Comparison of ENCODE assay signal across 10 cellular contexts in the genomic region with DNA sequence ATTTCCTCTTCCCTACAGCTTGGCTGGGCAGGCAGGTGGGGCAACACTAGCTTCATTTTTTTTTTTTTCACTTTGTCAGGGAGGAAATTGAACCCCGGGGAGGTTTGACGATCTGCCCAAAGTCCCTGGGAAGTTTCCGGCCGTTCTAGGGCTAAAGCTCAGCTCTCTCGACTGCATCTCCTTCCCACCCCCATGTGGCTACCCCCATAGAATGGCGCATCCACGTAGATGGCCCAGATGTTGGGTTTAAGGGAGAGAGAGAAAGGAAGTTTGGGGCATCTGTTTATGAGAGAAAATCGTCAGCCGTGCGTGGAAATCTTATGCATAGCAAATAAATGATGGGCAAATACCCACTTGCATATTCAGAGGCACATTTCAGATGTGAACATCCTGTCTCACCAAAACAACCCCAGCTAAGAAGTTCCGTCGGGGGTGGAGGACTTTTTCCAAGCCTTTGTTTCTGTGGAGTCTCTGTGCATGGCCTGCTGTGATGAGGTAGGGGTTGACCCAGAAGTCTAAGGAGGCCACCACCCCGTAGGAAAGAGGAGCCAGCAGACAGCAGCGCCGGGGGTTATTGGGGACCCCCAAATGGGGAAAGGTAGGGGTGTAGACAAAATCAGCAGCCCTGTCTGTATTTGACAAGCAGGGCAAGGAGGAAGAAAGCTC. TPM values are rescaled to one million over a fixed set of nuclear protein-coding genes. Genes with fewer than 3 reads are reported as not detected.
A peak's percentile ranks its signal among the peaks of the same experiment; 100 is the strongest.
DNase-seq lines count a peak whose midpoint lies in the region; ATAC-seq, FAIRE-seq and TF ChIP-seq lines count a peak whose summit lies in the region.
"Had no signal": no experiment of that assay in that cellular context is flagged by ENCODE, and none has a peak within 500 bp of the region (broad histone marks: within the 10 kb centered on the region; RNA-seq: fewer than 3 reads in every experiment).

No MANE protein-coding gene starts in this region.

- H3K27me3 ChIP-seq in brain microvascular endothelial cell (replicated peaks): no peaks in the 10 kb centered on the region

- FAIRE-seq in GM12891 (lab: Jason Lieb, UNC): no peak

- peaks cover 47 to 64% (median 51%) of the 10 kb centered on the region in 3 donors for H3K4me1 Mint-ChIP-seq in IgD-negative memory B cell
- H3K4me1 Mint-ChIP-seq in activated CD4-positive, alpha-beta memory T cell treated with anti-CD3 and anti-CD28 coated beads, Interleukin-2, amount 10 ng/mL, durations not matched to agents 7 days and 5 days: peaks cover 48% of the 10 kb centered on the region

- no peak for DNase-seq in activated CD4-positive, alpha-beta memory T cell treated with anti-CD3 and anti-CD28 coated beads, Interleukin-2, amount 10 ng/mL, durations not matched to agents 7 days and 5 days
- DNase-seq in effector CD4-positive, alpha-beta T cell: peak; percentile 46
- peak in 2 of 3 experiments; percentile 41 to 43 for DNase-seq in stimulated activated CD4-positive, alpha-beta T cell treated with anti-CD3 and anti-CD28 coated beads, TNF-alpha, amount 100 ng/mL, for 4 hours (ENCODE audit: low read depth in 3 of 3)
- DNase-seq in GM12891 (ENCODE audit: insufficient read length, low spot score): no peak
- no peak for DNase-seq in brain microvascular endothelial cell
- DNase-seq: left cardiac atrium had no signal

- H3K9me3 Mint-ChIP-seq in IgD-negative memory B cell: no peaks in the 10 kb centered on the region
- H3K9me3 Mint-ChIP-seq in activated CD4-positive, alpha-beta memory T cell treated with anti-CD3 and anti-CD28 coated beads, Interleukin-2, amount 10 ng/mL, durations not matched to agents 7 days and 5 days: peaks cover 10% of the 10 kb centered on the region

- in situ Hi-C loops in brain microvascular endothelial cell (cut with HindIII; ENCODE audit: low pct_ligation_motif_present, low sequenced_read_pairs): no loop called here

- no peak overlapping the region for H3K4me3 ChIP-seq in brain microvascular endothelial cell (ENCODE audit: low read depth, low read length)

- H3K36me3 ChIP-seq in brain microvascular endothelial cell (replicated peaks): no peaks in the 10 kb centered on the region

- POLR2A ChIA-PET in activated CD4-positive, alpha-beta memory T cell treated with anti-CD3 and anti-CD28 coated beads, Interleukin-2, amount 10 ng/mL, durations not matched to agents 7 days and 5 days (lab: Charles Lee): interaction anchor here (1.0 to 3.7 kb wide), 10 partner anchors 11 to 91 kb away, joined by 3 to 26 read pairs (median 6); partner anchors contain the start of genes ATP5F1E and ZNF831

- no peaks in the 10 kb centered on the region for H3K36me3 Mint-ChIP-seq in IgD-negative memory B cell
- H3K36me3 Mint-ChIP-seq in activated CD4-positive, alpha-beta memory T cell treated with anti-CD3 and anti-CD28 coated beads, Interleukin-2, amount 10 ng/mL, durations not matched to agents 7 days and 5 days (ENCODE audit: low read depth): peaks cover 4% of the 10 kb centered on the region

- H3K27me3 Mint-ChIP-seq in IgD-negative memory B cell: peaks cover 3% of the 10 kb centered on the region
- H3K27me3 Mint-ChIP-seq in activated CD4-positive, alpha-beta memory T cell treated with anti-CD3 and anti-CD28 coated beads, Interleukin-2, amount 10 ng/mL, durations not matched to agents 7 days and 5 days: peaks cover 13% of the 10 kb centered on the region

- no peak for ATAC-seq in GM21515 (IDR thresholded peaks at IDR 0.05; ENCODE audit: unreplicated experiment)
- ATAC-seq in HG03097 (IDR thresholded peaks at IDR 0.05; ENCODE audit: low FRiP score, unreplicated experiment): no peak
- ATAC-seq: left cardiac atrium had no signal

- no peak for TF ChIP-seq CTCF in brain microvascular endothelial cell (IDR thresholded peaks at IDR 0.05; ENCODE audit: low read depth, low read length, missing control alignments)

- peak overlapping the region; percentile 69 to 96 (median 88) for H3K4me3 Mint-ChIP-seq in IgD-negative memory B cell
- H3K4me3 Mint-ChIP-seq in activated CD4-positive, alpha-beta memory T cell treated with anti-CD3 and anti-CD28 coated beads, Interleukin-2, amount 10 ng/mL, durations not matched to agents 7 days and 5 days: peak overlapping the region; percentile 57

- H3K27ac Mint-ChIP-seq in IgD-negative memory B cell: peak overlapping the region; percentile 76 to 97 (median 95)
- peak overlapping the region; percentile 83 for H3K27ac Mint-ChIP-seq in activated CD4-positive, alpha-beta memory T cell treated with anti-CD3 and anti-CD28 coated beads, Interleukin-2, amount 10 ng/mL, durations not matched to agents 7 days and 5 days

- CTCF ChIA-PET in activated CD4-positive, alpha-beta memory T cell treated with anti-CD3 and anti-CD28 coated beads, Interleukin-2, amount 10 ng/mL, durations not matched to agents 7 days and 5 days (lab: Charles Lee): interaction anchor here (0.7 to 2.9 kb wide), 10 partner anchors 13 to 97 kb away, joined by 3 to 19 read pairs (median 4); no protein-coding TSS in a partner anchor

- no peak for TF ChIP-seq POLR2A in GM12891 (IDR thresholded peaks at IDR 0.05; ENCODE audit: low read depth, low read length)

- no peak overlapping the region for H3K27ac ChIP-seq in brain microvascular endothelial cell

TF ChIP-seq in GM12891, 5 proteins besides CTCF, POLR2A, EP300 and RAD21:
- TF ChIP-seq POLR2AphosphoS5 (IDR thresholded peaks at IDR 0.05; ENCODE audit: low read depth, low read length): no peak
- no peak for TF ChIP-seq TAF1 (IDR thresholded peaks at IDR 0.05; ENCODE audit: low read depth, low read length)
- TF ChIP-seq SPI1 (IDR thresholded peaks at IDR 0.05; ENCODE audit: low read depth, low read length): no peak
- no peak for TF ChIP-seq PAX5 (IDR thresholded peaks at IDR 0.05; ENCODE audit: insufficient read depth, low read length, severe bottlenecking)
- TF ChIP-seq POU2F2 (IDR thresholded peaks at IDR 0.05; ENCODE audit: low read depth, low read length): no peak

RNA-seq across cellular contexts. Expression of gene ZNF831, which starts 40.5 kb away (rescaled TPM):
- 1.2 TPM for polyA plus RNA-seq in IgD-negative memory B cell
- total RNA-seq in activated CD4-positive, alpha-beta memory T cell treated with anti-CD3 and anti-CD28 coated beads, Interleukin-2, amount 10 ng/mL, durations not matched to agents 7 days and 5 days: 10 to 100 TPM; 12.1 to 12.7 TPM
- 0.17 TPM for polyA plus RNA-seq in GM12891 (2012; ENCODE audit: low read depth, missing spikeins)
- total RNA-seq: pulmonary artery endothelial cell had no signal

Comparison
In these comparisons a context has a peak if more than half of its experiments do, and no peak if none do; other contexts are left out.
1. DNase-seq: peak in effector CD4-positive, alpha-beta T cell (single experiment) and stimulated activated CD4-positive, alpha-beta T cell treated with anti-CD3 and anti-CD28 coated beads, TNF-alpha, amount 100 ng/mL, for 4 hours (2 of 3); none in activated CD4-positive, alpha-beta memory T cell treated with anti-CD3 and anti-CD28 coated beads, Interleukin-2, amount 10 ng/mL, durations not matched to agents 7 days and 5 days (single experiment), GM12891 (single experiment) and brain microvascular endothelial cell (single experiment).